ENCODE assay signal across 14 cellular contexts in genomic region chr12:67446716-67447115, GRCh38.
A peak's percentile ranks its signal among the peaks of the same experiment; 100 is the strongest.
DNase-seq lines count a peak whose midpoint lies in the region; TF ChIP-seq lines count a peak whose summit lies in the region.
"Had no signal": no experiment of that assay in that cellular context is flagged by ENCODE, and none has a peak within 500 bp of the region (broad histone marks: within the 10 kb centered on the region; RNA-seq: fewer than 3 reads in every experiment).

No MANE protein-coding gene starts in this region.

- no peak for TF ChIP-seq CTCF in GM10266 (IDR thresholded peaks at IDR 0.05; ENCODE audit: control insufficient read depth, insufficient read depth, low read depth, missing control alignments)
- TF ChIP-seq CTCF in osteocyte (IDR thresholded peaks at IDR 0.05), result no peak

- DNase-seq in NCI-H82 (lab: John Stamatoyannopoulos, UW) (peak; percentile 71), NCI-H82 treated with DMSO at 0.1 percent for 48 hours (lab: John Stamatoyannopoulos, UW; ENCODE audit: unreplicated experiment) (no peak), kidney tubule cell (ENCODE audit: low spot score) (peak; percentile 57), GM10266 (ENCODE audit: extremely low spot score) (no peak), osteocyte (ENCODE audit: extremely low spot score, unreplicated experiment) (no peak)
- DNase-seq in stimulated activated CD4-positive, alpha-beta T cell treated with anti-CD3 and anti-CD28 coated beads, Interleukin-4, amount 100 ng/mL, for 1 hour, result peak; percentile 11
- no peak for DNase-seq in stimulated activated CD4-positive, alpha-beta T cell treated with anti-CD3 and anti-CD28 coated beads, Interleukin-1b, Interleukin-23, amount 100 ng/mL, for 48 hours
- DNase-seq: Caco-2; CD8-positive, alpha-beta memory T cell; DND-41; GF-D8; GOT3; HFFc6 had no signal

- no peaks in the 10 kb centered on the region for H3K36me3 Mint-ChIP-seq in osteocyte (ENCODE audit: unreplicated experiment)

- peaks cover 2% of the 10 kb centered on the region for H3K27me3 Mint-ChIP-seq in osteocyte (ENCODE audit: unreplicated experiment)
- H3K27me3 Mint-ChIP-seq: CD8-positive, alpha-beta memory T cell had no signal

- H3K4me1 Mint-ChIP-seq in osteocyte (ENCODE audit: unreplicated experiment), result peaks cover 2% of the 10 kb centered on the region

- H3K4me3 Mint-ChIP-seq in osteocyte (ENCODE audit: unreplicated experiment), result no peak overlapping the region
- H3K4me3 Mint-ChIP-seq: CD8-positive, alpha-beta memory T cell; HFFc6 had no signal

- no peak overlapping the region for H3K27ac Mint-ChIP-seq in osteocyte (ENCODE audit: unreplicated experiment)
- H3K27ac Mint-ChIP-seq: HFFc6, IgD-negative memory B cell had no signal

- no peaks in the 10 kb centered on the region for H3K9me3 Mint-ChIP-seq in osteocyte (ENCODE audit: unreplicated experiment)
- H3K9me3 Mint-ChIP-seq: CD8-positive, alpha-beta memory T cell; HFFc6; IgD-negative memory B cell had no signal

Comparison
In these comparisons a context has a peak if more than half of its experiments do, and no peak if none do; other contexts are left out.
1. DNase-seq: peak in NCI-H82 (single experiment), stimulated activated CD4-positive, alpha-beta T cell treated with anti-CD3 and anti-CD28 coated beads, Interleukin-4, amount 100 ng/mL, for 1 hour (single experiment) and kidney tubule cell (single experiment); none in NCI-H82 treated with DMSO at 0.1 percent for 48 hours (single experiment), stimulated activated CD4-positive, alpha-beta T cell treated with anti-CD3 and anti-CD28 coated beads, Interleukin-1b, Interleukin-23, amount 100 ng/mL, for 48 hours (single experiment), GM10266 (single experiment) and osteocyte (single experiment).